Comparison of ENCODE assay signal across 12 cellular contexts in genomic region chr2:43831438-43832294, GRCh38. TPM values are rescaled to one million over a fixed set of nuclear protein-coding genes. Genes with fewer than 3 reads are reported as not detected.
DNase-seq lines count a peak whose midpoint lies in the region; ATAC-seq and TF ChIP-seq lines count a peak whose summit lies in the region.
"Had no signal": no experiment of that assay in that cellular context is flagged by ENCODE, and none has a peak within 500 bp of the region (broad histone marks: within the 10 kb centered on the region; RNA-seq: fewer than 3 reads in every experiment).

No MANE protein-coding gene starts in this region.

- peak overlapping the region; percentile 79 for H3K4me3 Mint-ChIP-seq in Calu3 (ENCODE audit: low read depth, unreplicated experiment)
- H3K4me3 Mint-ChIP-seq: activated B cell treated with CpG ODN at 0.5 μM for 24 hours had no signal

- peaks cover 0 to 60% (median 6%) of the 10 kb centered on the region in 4 donors for H3K27me3 ChIP-seq in esophagus squamous epithelium

- H3K36me3 Mint-ChIP-seq in Calu3 (ENCODE audit: insufficient read depth, unreplicated experiment): peaks cover 6% of the 10 kb centered on the region
- H3K36me3 Mint-ChIP-seq: activated naive CD4-positive, alpha-beta T cell treated with anti-CD3 and anti-CD28 coated beads, Interleukin-2, amount 50 U/mL, for 72 hours had no signal

- 21 to 24% methylated on average over 18 to 26 of the region's 56 CpGs for WGBS in esophagus squamous epithelium, 2 donors

- no peak overlapping the region for H3K27ac ChIP-seq in esophagus squamous epithelium

- TF ChIP-seq CTCF in Calu3 (IDR thresholded peaks at IDR 0.05; ENCODE audit: unreplicated experiment) (no peak), esophagus squamous epithelium (IDR thresholded peaks at IDR 0.05) (no peak)

- peak overlapping the region; percentile 11 to 56 (median 24) for H3K4me3 ChIP-seq in esophagus squamous epithelium

- intact Hi-C loops in Calu3 (cut with micrococcal nuclease; ENCODE audit: unreplicated experiment) (no loop called here), esophagus squamous epithelium (cut with DNase I) (no loop called here), posterior cingulate gyrus (cut with DNase I) (no loop called here)

- H3K4me1 ChIP-seq in esophagus squamous epithelium: peaks cover 0 to 15% (median 11%) of the 10 kb centered on the region in 3 donors

- no peaks in the 10 kb centered on the region for H3K9me3 Mint-ChIP-seq in Calu3 (ENCODE audit: low read depth, unreplicated experiment)
- H3K9me3 Mint-ChIP-seq: activated B cell treated with CpG ODN at 0.5 μM for 24 hours; activated naive CD4-positive, alpha-beta T cell treated with anti-CD3 and anti-CD28 coated beads, Interleukin-2, amount 50 U/mL, for 72 hours had no signal

- BruUV-seq in Calu3 (replicated peaks; lab: Mats Ljungman, UMichigan): no TSS peak

- CTCF ChIA-PET in Calu3 (lab: Charles Lee): no interaction called here

- no peak for ATAC-seq in HG03354 (IDR thresholded peaks at IDR 0.05; ENCODE audit: poor library complexity, severe bottlenecking, unreplicated experiment)
- ATAC-seq in HG03280 (IDR thresholded peaks at IDR 0.05; ENCODE audit: unreplicated experiment): no peak
- ATAC-seq: HCT116 had no signal

- peak overlapping the region; percentile 32 for H3K27ac Mint-ChIP-seq in Calu3 (ENCODE audit: unreplicated experiment)
- H3K27ac Mint-ChIP-seq: activated B cell treated with CpG ODN at 0.5 μM for 24 hours; activated naive CD4-positive, alpha-beta T cell treated with anti-CD3 and anti-CD28 coated beads, Interleukin-2, amount 50 U/mL, for 72 hours had no signal

- no peaks in the 10 kb centered on the region for H3K36me3 ChIP-seq in esophagus squamous epithelium

- peak; percentile 25 for DNase-seq in Calu3
- DNase-seq in NCI-H524 treated with DMSO at 0.1 percent for 48 hours (lab: John Stamatoyannopoulos, UW): peak; percentile 16
- DNase-seq in esophagus squamous epithelium (lab: John Stamatoyannopoulos, UW): no peak
- peak in 7 of 10 donors; percentile 30 to 87 (median 43) for DNase-seq in posterior cingulate gyrus
- DNase-seq in HUDEP-2 (lab: John Stamatoyannopoulos, UW; ENCODE audit: unreplicated experiment in 76 of 76): no peak
- no peak for DNase-seq in activated CD4-positive, alpha-beta T cell treated with anti-CD3 and anti-CD28 coated beads, Interleukin-2, amount 50 U/mL, for 1 hour
- DNase-seq: activated B cell treated with CpG ODN at 0.5 μM for 24 hours had no signal

- H3K27me3 Mint-ChIP-seq in Calu3 (ENCODE audit: unreplicated experiment): no peaks in the 10 kb centered on the region

- no peak for TF ChIP-seq POLR2A in esophagus squamous epithelium (IDR thresholded peaks at IDR 0.05)

- no peaks in the 10 kb centered on the region for H3K9me3 ChIP-seq in esophagus squamous epithelium

- H3K4me1 Mint-ChIP-seq in Calu3 (ENCODE audit: low read depth, unreplicated experiment): peaks cover 9% of the 10 kb centered on the region
- H3K4me1 Mint-ChIP-seq: activated B cell treated with CpG ODN at 0.5 μM for 24 hours had no signal

RNA-seq across cellular contexts. Expression of gene ABCG5, which starts 7.0 kb away (rescaled TPM):
- total RNA-seq in Calu3 (2022): 0.66 and 1.0 TPM in 2 replicates
- total RNA-seq in esophagus squamous epithelium: not detected
- total RNA-seq: activated B cell treated with CpG ODN at 0.5 μM for 24 hours; activated naive CD4-positive, alpha-beta T cell treated with anti-CD3 and anti-CD28 coated beads, Interleukin-2, amount 50 U/mL, for 72 hours; HT1080 had no signal

RNA-seq across cellular contexts. Expression of gene ABCG8, which starts 7.1 kb away (rescaled TPM):
- 1.4 and 1.6 TPM in 2 replicates for total RNA-seq in Calu3 (2022)
- total RNA-seq in esophagus squamous epithelium: not detected
- total RNA-seq: activated B cell treated with CpG ODN at 0.5 μM for 24 hours; activated naive CD4-positive, alpha-beta T cell treated with anti-CD3 and anti-CD28 coated beads, Interleukin-2, amount 50 U/mL, for 72 hours; HT1080 had no signal

RNA-seq across cellular contexts. Expression of gene DYNC2LI1, which starts 57.8 kb away (rescaled TPM):
- total RNA-seq in Calu3 (2022): 20.0 and 24.0 TPM in 2 replicates
- total RNA-seq in esophagus squamous epithelium: 10 to 100 TPM in 3 of 4 donors, 1 to 10 TPM in 1; 9.4 to 19.1 (median 14.4) TPM

Comparison
In these comparisons a context has a peak if more than half of its experiments do, and no peak if none do; other contexts are left out.
1. DNase-seq: peak in Calu3 (single experiment), NCI-H524 treated with DMSO at 0.1 percent for 48 hours (single experiment) and posterior cingulate gyrus (7 of 10); none in esophagus squamous epithelium (single experiment), HUDEP-2 (0 of 76) and activated CD4-positive, alpha-beta T cell treated with anti-CD3 and anti-CD28 coated beads, Interleukin-2, amount 50 U/mL, for 1 hour (single experiment).